Comparison of ENCODE assay signal across 9 cellular contexts in the genomic region with DNA sequence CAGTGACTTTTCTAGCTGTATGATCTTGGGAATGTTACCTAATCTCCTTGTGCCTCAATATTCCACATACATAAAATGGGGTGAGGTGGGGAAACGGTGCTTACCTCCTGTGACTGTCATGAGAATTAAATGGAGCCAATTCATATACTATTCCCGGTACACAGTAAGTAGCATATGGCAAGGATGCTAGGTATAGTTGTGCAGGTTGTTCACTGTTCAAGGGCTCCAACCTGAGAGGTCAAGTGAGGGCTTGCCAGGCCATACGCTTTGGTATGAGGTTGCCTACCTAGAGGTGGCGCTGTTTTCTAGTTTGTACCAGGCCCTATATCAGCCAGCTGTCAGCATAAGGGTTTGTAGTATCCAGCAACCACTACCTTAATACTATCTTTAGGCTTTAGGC. TPM values are rescaled to one million over a fixed set of nuclear protein-coding genes. Genes with fewer than 3 reads are reported as not detected.
DNase-seq lines count a peak whose midpoint lies in the region; ATAC-seq, FAIRE-seq and TF ChIP-seq lines count a peak whose summit lies in the region.
"Had no signal": no experiment of that assay in that cellular context is flagged by ENCODE, and none has a peak within 500 bp of the region (broad histone marks: within the 10 kb centered on the region; RNA-seq: fewer than 3 reads in every experiment).

No MANE protein-coding gene starts in this region.

- peak overlapping the region in 1 of 8 donors; percentile 2 for H3K4me3 Mint-ChIP-seq in CD4-positive, alpha-beta memory T cell
- H3K4me3 Mint-ChIP-seq in HFFc6 (no peak overlapping the region), WTC11 (no peak overlapping the region)

- peak overlapping the region in 2 of 7 donors; percentile 35 to 59 for H3K27ac Mint-ChIP-seq in CD4-positive, alpha-beta memory T cell
- H3K27ac Mint-ChIP-seq in HFFc6 (no peak overlapping the region), WTC11 (no peak overlapping the region)

- POLR2A ChIA-PET in CD4-positive, alpha-beta memory T cell (lab: Charles Lee; ENCODE audit: partially characterized antibody) = interaction anchor here (1.0 to 13.8 kb wide), 6 partner anchors 9 to 463 kb away, joined by 3 to 292 read pairs (median 5); partner anchors contain the start of genes ERG28 and TGFB3
- POLR2A ChIA-PET in WTC11 (lab: Charles Lee) = no interaction called here
- POLR2A ChIA-PET in HepG2 (lab: Yijun Ruan, JAX) = interaction anchor here (0.6 kb wide), 1 partner anchor 344 kb away, joined by 3 read pairs; no protein-coding TSS in a partner anchor

- TF ChIP-seq POLR2A in HepG2 (IDR thresholded peaks at IDR 0.05; ENCODE audit: insufficient read depth in 1 of 2, low read depth in 2 of 2, low read length in 2 of 2) = no peak

- no peak for FAIRE-seq in HepG2 (lab: Jason Lieb, UNC)

- peaks cover 61% of the 10 kb centered on the region for H3K4me1 ChIP-seq in CD4-positive, alpha-beta memory T cell (ENCODE audit: insufficient read depth, low read length)
- H3K4me1 ChIP-seq in HepG2 (ENCODE audit: insufficient read depth, low read length) = peaks cover 56% of the 10 kb centered on the region

- CTCF ChIA-PET in CD4-positive, alpha-beta memory T cell (lab: Charles Lee; ENCODE audit: partially characterized antibody) = interaction anchor here (1.0 to 8.8 kb wide), 15 partner anchors 9 to 138 kb away, joined by 3 to 105 read pairs (median 6); partner anchors contain the start of gene FLVCR2
- CTCF ChIA-PET in WTC11 (lab: Charles Lee) = interaction anchor here (0.6 to 5.8 kb wide), 19 partner anchors 10 to 676 kb away, joined by 3 to 87 read pairs (median 5); partner anchors contain the start of genes ERG28, JDP2 and TTLL5
- CTCF ChIA-PET in HepG2 (lab: Yijun Ruan, JAX; ENCODE audit: low intra/inter-chr PET ratio, low total read pairs) = interaction anchor here (2.8 kb wide), 1 partner anchor 42 kb away, joined by 20 read pairs; no protein-coding TSS in a partner anchor

- no peak overlapping the region for H2AFZ ChIP-seq in HepG2 (ENCODE audit: low read length)

- ATAC-seq in WTC11 (peak; percentile 84), HepG2 (peak; percentile 70), HG03457 (IDR thresholded peaks at IDR 0.05; ENCODE audit: unreplicated experiment) (no peak), GM18511 (IDR thresholded peaks at IDR 0.05; ENCODE audit: unreplicated experiment) (no peak)

- H3K36me3 ChIP-seq in CD4-positive, alpha-beta memory T cell (ENCODE audit: insufficient read depth, low read length) = no peaks in the 10 kb centered on the region
- H3K36me3 ChIP-seq in HepG2 (replicated peaks in 1 of 2; ENCODE audit: control insufficient read depth in 1 of 2, insufficient read depth in 2 of 2, low read length in 2 of 2) = no peaks in the 10 kb centered on the region

- in situ Hi-C loops in HepG2 (cut with HindIII; ENCODE audit: extremely low pct_ligation_motif_present, low pct_unique_long_range_greater_than_20kb) = no loop called here

- no peak overlapping the region for H3K4me2 ChIP-seq in HepG2 (ENCODE audit: low read depth, low read length)

- no peak overlapping the region for H3K9ac ChIP-seq in HepG2 (ENCODE audit: insufficient read depth, low read depth, low read length)

- H3K9me3 ChIP-seq in CD4-positive, alpha-beta memory T cell (ENCODE audit: control insufficient read depth in 1 of 2, low read length in 2 of 2) = no peaks in the 10 kb centered on the region
- H3K9me3 ChIP-seq in HepG2 (ENCODE audit: low read length) = no peaks in the 10 kb centered on the region

- TF ChIP-seq CTCF in HFFc6 (IDR thresholded peaks at IDR 0.05) (peak; percentile 66), WTC11 (IDR thresholded peaks at IDR 0.05) (peak; percentile 56), HepG2 (CRISPR knock-in tag; IDR thresholded peaks at IDR 0.05) (peak; percentile 58)

- intact Hi-C loops in CD4-positive, alpha-beta memory T cell (cut with micrococcal nuclease) = loop anchor here (1.0 kb wide), 1 partner anchor 43 kb away; no protein-coding TSS in a partner anchor
- intact Hi-C loops in HepG2 (cut with micrococcal nuclease; ENCODE audit: unreplicated experiment) = loop anchor here (1.0 to 2.0 kb wide), 3 partner anchors 43 to 136 kb away; no protein-coding TSS in a partner anchor

- no peaks in the 10 kb centered on the region for H4K20me1 ChIP-seq in HepG2 (ENCODE audit: insufficient read depth, low read length)

- DNase-seq in CD4-positive, alpha-beta memory T cell = peak in 4 of 5 donors; percentile 25 to 41 (median 35)
- DNase-seq in HFFc6 (no peak), WTC11 (ENCODE audit: low spot score) (peak; percentile 74), HepG2 (ENCODE audit: low spot score) (peak; percentile 41), NCI-H524 treated with DMSO at 0.1 percent for 48 hours (lab: John Stamatoyannopoulos, UW) (no peak), SK-N-DZ (ENCODE audit: low spot score) (no peak)
- DNase-seq: NCI-H2171 treated with DMSO at 0.1 percent for 48 hours had no signal

- no peaks in the 10 kb centered on the region for H3K79me2 ChIP-seq in HepG2 (ENCODE audit: insufficient read depth, low read length)

- no peaks in the 10 kb centered on the region for H3K27me3 ChIP-seq in CD4-positive, alpha-beta memory T cell (ENCODE audit: insufficient read depth, low read length)
- peaks cover 0 to 24% of the 10 kb centered on the region in 2 experiments; a peak in 3 of 5 replicates for H3K27me3 ChIP-seq in HepG2 (ENCODE audit: control insufficient read depth in 1 of 2, insufficient read depth in 2 of 2, low read length in 2 of 2)

- H3K4me3 ChIP-seq in CD4-positive, alpha-beta memory T cell (ENCODE audit: low read length in 2 of 2) = no peak overlapping the region
- H3K4me3 ChIP-seq in HepG2 (replicated peaks in 1 of 3; ENCODE audit: insufficient read depth in 1 of 3, low read depth in 2 of 3, low read length in 3 of 3) = no peak overlapping the region

- 0 out of 2 replicates have a peak, but pooled peaks have one; percentile 39 for TF ChIP-seq RAD21 in HepG2 (CRISPR knock-in tag; IDR thresholded peaks at IDR 0.05)

- H3K36me3 Mint-ChIP-seq in CD4-positive, alpha-beta memory T cell = peaks cover 0 to 9% of the 10 kb centered on the region in 2 donors
- no peaks in the 10 kb centered on the region for H3K36me3 Mint-ChIP-seq in HFFc6 (ENCODE audit: low read depth)
- no peaks in the 10 kb centered on the region for H3K36me3 Mint-ChIP-seq in WTC11

- H3K4me1 Mint-ChIP-seq in CD4-positive, alpha-beta memory T cell = peaks cover 40 to 83% (median 57%) of the 10 kb centered on the region in 4 donors
- peaks cover 33% of the 10 kb centered on the region for H3K4me1 Mint-ChIP-seq in HFFc6 (ENCODE audit: low read depth)
- H3K4me1 Mint-ChIP-seq in WTC11 = peaks cover 15% of the 10 kb centered on the region

- H3K9me3 Mint-ChIP-seq in CD4-positive, alpha-beta memory T cell = no peaks in the 10 kb centered on the region
- no peaks in the 10 kb centered on the region for H3K9me3 Mint-ChIP-seq in HFFc6
- no peaks in the 10 kb centered on the region for H3K9me3 Mint-ChIP-seq in WTC11

- no peak overlapping the region for H3K27ac ChIP-seq in CD4-positive, alpha-beta memory T cell (ENCODE audit: low read depth, low read length)
- H3K27ac ChIP-seq in HepG2 (ENCODE audit: extremely low read length, insufficient read depth, low read length) = no peak overlapping the region

- H3K27me3 Mint-ChIP-seq in CD4-positive, alpha-beta memory T cell = no peaks in the 10 kb centered on the region
- H3K27me3 Mint-ChIP-seq in HFFc6 (ENCODE audit: insufficient read depth) (peaks cover 20% of the 10 kb centered on the region), WTC11 (ENCODE audit: low read depth) (no peaks in the 10 kb centered on the region; the same call in 1 of the 2 replicates)

- TF ChIP-seq EP300 in HepG2 (IDR thresholded peaks at IDR 0.05; ENCODE audit: low read depth in 2 of 2, low read length in 2 of 2) (no peak), HepG2 (CRISPR knock-in tag; IDR thresholded peaks at IDR 0.05; ENCODE audit: borderline replicate concordance) (no peak)

- no TSS peak for BruUV-seq in HepG2 (replicated peaks; lab: Mats Ljungman, UMichigan)

- 4% methylated on average over 4 of the region's 4 CpGs for WGBS in HepG2 (ENCODE audit: low lambda C conversion rate)

RNA-seq across cellular contexts. Expression of gene BATF, which starts 3.6 kb away (rescaled TPM):
- total RNA-seq in CD4-positive, alpha-beta memory T cell = 10 to 100 TPM; 17.1 to 20.6 TPM
- polyA plus RNA-seq in CD4-positive, alpha-beta memory T cell = 10 to 100 TPM; 46.6 to 53.8 TPM
- total RNA-seq in HFFc6 (2021; fragmentation: NEBNext Ultra II Directional; extraction: Animal tissue kit (Norgen Biotek cat#: 25700)) = not detected
- total RNA-seq in WTC11 (2021) (0.73 TPM in 1 of 3 replicates, not detected in the others), HepG2 (2016; rRNA removed; fragmentation: Illumina TruSeq; extraction: Trizol) (0.22 and 0.44 TPM in 2 replicates)
- total RNA-seq in HepG2 (2016; cell fraction: cytosol; rRNA removed; fragmentation: Illumina TruSeq; extraction: Trizol; ENCODE audit: low read depth) = 0.26 and 0.30 TPM in 2 replicates
- total RNA-seq in HepG2 (2016; cell fraction: insoluble cytoplasmic fraction; rRNA removed; fragmentation: Illumina TruSeq; extraction: Trizol) = 0.19 TPM in 1 of 2 replicates, not detected in the other
- 0.53 and 0.96 TPM in 2 replicates for total RNA-seq in HepG2 (2016; cell fraction: membrane; rRNA removed; fragmentation: Illumina TruSeq; extraction: Trizol)
- not detected in 2 replicates for total RNA-seq in HepG2 (2016; cell fraction: nucleus; rRNA removed; fragmentation: Illumina TruSeq; extraction: Trizol)
- polyA plus RNA-seq in HepG2 (2011; rRNA removed) = 0.37 and 0.88 TPM in 2 replicates
- polyA plus RNA-seq in HepG2 (2011; cell fraction: cytosol; rRNA removed) = 0.31 and 0.60 TPM in 2 replicates
- 0.48 TPM in 2 replicates for polyA plus RNA-seq in HepG2 (2011; cell fraction: nucleus; rRNA removed)
- 0.20 TPM in 1 of 2 replicates, not detected in the other for polyA plus RNA-seq in HepG2 (2012)
- polyA plus RNA-seq in HepG2 (2016; cell fraction: cytosol; fragmentation: Illumina TruSeq; extraction: Trizol; ENCODE audit: low read depth) = 0.44 and 0.83 TPM in 2 replicates
- polyA plus RNA-seq in HepG2 (2016; cell fraction: insoluble cytoplasmic fraction; fragmentation: Illumina TruSeq; extraction: Trizol; ENCODE audit: low read depth) = 0.41 TPM in 1 of 2 replicates, not detected in the other
- polyA plus RNA-seq in HepG2 (2016; cell fraction: membrane; fragmentation: Illumina TruSeq; extraction: Trizol; ENCODE audit: low read depth) = 0.79 and 0.93 TPM in 2 replicates
- not detected in 2 replicates for polyA plus RNA-seq in HepG2 (2016; cell fraction: nucleus; fragmentation: Illumina TruSeq; extraction: Trizol; ENCODE audit: insufficient read depth, low read depth)
- polyA minus RNA-seq in HepG2 (2011; rRNA and poly(A)+ RNA removed; ENCODE audit: low replicate concordance) = 0.70 TPM in 1 of 2 replicates, not detected in the other
- polyA minus RNA-seq in HepG2 (2011; cell fraction: cytosol; rRNA and poly(A)+ RNA removed) = 0.69 TPM in 1 of 2 replicates, not detected in the other
- 0.62 TPM in 1 of 2 replicates, not detected in the other for polyA minus RNA-seq in HepG2 (2011; cell fraction: nucleus; rRNA and poly(A)+ RNA removed)
- not detected in 2 replicates for polyA plus RNA-seq in SK-N-DZ (2014; cell fraction: cytosol; rRNA removed)
- not detected in 2 replicates for polyA plus RNA-seq in SK-N-DZ (2014; cell fraction: nucleus; rRNA removed)

RNA-seq across cellular contexts. Expression of gene FLVCR2, which starts 59.8 kb away (rescaled TPM):
- 1 to 10 TPM; 3.0 to 4.1 TPM for total RNA-seq in CD4-positive, alpha-beta memory T cell
- 1 to 10 TPM; 1.9 to 3.3 TPM for polyA plus RNA-seq in CD4-positive, alpha-beta memory T cell
- total RNA-seq in HFFc6 (2021; fragmentation: NEBNext Ultra II Directional; extraction: Animal tissue kit (Norgen Biotek cat#: 25700)) = 1 to 10 TPM in 4 of 6 experiments, under 1 TPM in 2; 0.27 to 3.1 (median 1.8) TPM
- total RNA-seq in WTC11 (2021) (6.6 to 12.9 TPM (median 8.1 TPM) in 3 replicates), HepG2 (2016; rRNA removed; fragmentation: Illumina TruSeq; extraction: Trizol) (5.5 and 9.9 TPM in 2 replicates)
- total RNA-seq in HepG2 (2016; cell fraction: cytosol; rRNA removed; fragmentation: Illumina TruSeq; extraction: Trizol; ENCODE audit: low read depth) = 7.3 and 7.4 TPM in 2 replicates
- total RNA-seq in HepG2 (2016; cell fraction: insoluble cytoplasmic fraction; rRNA removed; fragmentation: Illumina TruSeq; extraction: Trizol) = 5.0 and 9.9 TPM in 2 replicates
- 4.0 TPM in 2 replicates for total RNA-seq in HepG2 (2016; cell fraction: membrane; rRNA removed; fragmentation: Illumina TruSeq; extraction: Trizol)
- 10.9 and 16.4 TPM in 2 replicates for total RNA-seq in HepG2 (2016; cell fraction: nucleus; rRNA removed; fragmentation: Illumina TruSeq; extraction: Trizol)
- polyA plus RNA-seq in HepG2 (2011; rRNA removed) = 10.5 and 10.8 TPM in 2 replicates
- polyA plus RNA-seq in HepG2 (2011; cell fraction: cytosol; rRNA removed) = 7.4 and 9.1 TPM in 2 replicates
- 8.0 and 8.1 TPM in 2 replicates for polyA plus RNA-seq in HepG2 (2011; cell fraction: nucleus; rRNA removed)
- polyA plus RNA-seq in HepG2 (2012) = 5.6 and 6.4 TPM in 2 replicates
- 0.65 and 1.3 TPM in 2 replicates for polyA plus RNA-seq in HepG2 (2016; cell fraction: cytosol; fragmentation: Illumina TruSeq; extraction: Trizol; ENCODE audit: low read depth)
- polyA plus RNA-seq in HepG2 (2016; cell fraction: insoluble cytoplasmic fraction; fragmentation: Illumina TruSeq; extraction: Trizol; ENCODE audit: low read depth) = 4.2 and 5.4 TPM in 2 replicates
- 1.6 and 1.8 TPM in 2 replicates for polyA plus RNA-seq in HepG2 (2016; cell fraction: membrane; fragmentation: Illumina TruSeq; extraction: Trizol; ENCODE audit: low read depth)
- 10.5 and 14.8 TPM in 2 replicates for polyA plus RNA-seq in HepG2 (2016; cell fraction: nucleus; fragmentation: Illumina TruSeq; extraction: Trizol; ENCODE audit: insufficient read depth, low read depth)
- polyA minus RNA-seq in HepG2 (2011; rRNA and poly(A)+ RNA removed; ENCODE audit: low replicate concordance) = 13.9 and 28.4 TPM in 2 replicates
- polyA minus RNA-seq in HepG2 (2011; cell fraction: cytosol; rRNA and poly(A)+ RNA removed) = 9.8 and 11.6 TPM in 2 replicates
- polyA minus RNA-seq in HepG2 (2011; cell fraction: nucleus; rRNA and poly(A)+ RNA removed) = 15.9 and 16.5 TPM in 2 replicates
- not detected in 2 replicates for polyA plus RNA-seq in SK-N-DZ (2014; cell fraction: cytosol; rRNA removed)
- not detected in 2 replicates for polyA plus RNA-seq in SK-N-DZ (2014; cell fraction: nucleus; rRNA removed)

Comparison
In these comparisons a context has a peak if more than half of its experiments do, and no peak if none do; other contexts are left out.
1. DNase-seq: peak in CD4-positive, alpha-beta memory T cell (4 of 5), WTC11 (single experiment) and HepG2 (single experiment); none in HFFc6 (single experiment), NCI-H524 treated with DMSO at 0.1 percent for 48 hours (single experiment) and SK-N-DZ (single experiment).
2. ATAC-seq: peak in WTC11 (single experiment) and HepG2 (single experiment); none in HG03457 (single experiment) and GM18511 (single experiment).
3. RNA of gene BATF, which starts 3.6 kb away (total RNA-seq): 17.1 to 20.6 TPM in CD4-positive, alpha-beta memory T cell; 0.19 to 0.96 TPM in HepG2, 0.73 TPM in WTC11 and not detected in HFFc6; every median in the first group is over 4 times any median in the second.
4. Peak in every context shown above with its lines, with median percentiles within 50 percentile points of each other: CTCF ChIP-seq.